ENCODE assay signal across 17 cellular contexts in the genomic region with DNA sequence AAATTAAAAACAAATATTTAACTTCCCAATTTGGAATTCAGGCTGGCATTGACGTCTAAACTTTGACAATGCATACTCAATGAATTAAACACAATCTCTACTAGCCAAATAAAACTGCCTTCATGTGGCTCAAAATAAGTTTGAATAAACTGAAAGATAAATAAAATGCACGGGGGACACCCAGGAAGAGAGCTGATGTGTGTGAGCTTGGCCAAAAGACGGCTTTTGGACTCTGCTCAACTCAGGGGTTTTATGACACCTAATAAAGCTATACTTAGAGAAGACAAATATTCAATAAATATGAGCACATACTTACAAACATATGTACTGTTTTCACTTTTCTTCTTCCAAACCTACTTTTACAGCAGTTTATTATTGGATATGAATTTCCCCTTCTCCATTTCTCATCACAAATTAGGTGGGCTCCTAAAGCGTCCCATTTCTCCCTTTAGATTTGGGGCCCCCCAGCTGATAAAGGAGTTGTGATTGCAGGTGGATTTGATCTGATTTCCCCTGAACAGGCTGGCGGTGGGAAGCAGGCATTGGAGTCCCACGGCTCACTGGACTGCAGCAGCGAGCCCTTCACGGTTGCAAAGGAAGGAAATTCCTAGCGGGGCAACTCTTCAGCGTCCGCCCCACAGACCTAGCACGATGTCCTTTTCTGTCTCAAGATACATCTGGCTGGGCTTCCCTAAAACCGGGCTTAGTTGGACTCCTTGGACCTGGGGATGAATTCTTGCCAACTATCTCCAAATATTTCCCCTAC.
DNase-seq lines count a peak whose midpoint lies in the region; ATAC-seq, FAIRE-seq and TF ChIP-seq lines count a peak whose summit lies in the region.
"Had no signal": no experiment of that assay in that cellular context is flagged by ENCODE, and none has a peak within 500 bp of the region (broad histone marks: within the 10 kb centered on the region; RNA-seq: fewer than 3 reads in every experiment).

No MANE protein-coding gene starts in this region.

- no peak overlapping the region for H4K91ac ChIP-seq in H1 (replicated peaks; ENCODE audit: insufficient read length, low read length)

- H2BK120ac ChIP-seq in H1 (replicated peaks; ENCODE audit: low read depth, low read length), result no peak overlapping the region

- no peak overlapping the region for H2BK20ac ChIP-seq in H1 (ENCODE audit: low read length)

- H3K27ac ChIP-seq in right cardiac atrium (ENCODE audit: low read length) (no peak overlapping the region), H1 (ENCODE audit: low read depth, low read length) (no peak overlapping the region), osteoblast (ENCODE audit: low read depth, low read length) (no peak overlapping the region)
- H3K27ac ChIP-seq: skin epidermis had no signal

- no peaks in the 10 kb centered on the region for H3K79me1 ChIP-seq in H1 (ENCODE audit: low read depth, low read length)

- H3K18ac ChIP-seq in H1 (ENCODE audit: extremely low read depth, low read length), result no peak overlapping the region

- H3K4me2 ChIP-seq in H1 (ENCODE audit: insufficient read depth in 1 of 2, low read depth in 2 of 2, low read length in 2 of 2) (peak overlapping the region in 1 of 2 experiments; percentile 25; a peak in 1 of 4 replicates), osteoblast (ENCODE audit: insufficient read depth, low read length) (peak overlapping the region; percentile 57)

- H3K23me2 ChIP-seq in H1 (ENCODE audit: low read depth, low read length), result peaks cover 3% of the 10 kb centered on the region

- no peak overlapping the region for H4K5ac ChIP-seq in H1 (ENCODE audit: insufficient read length, low read depth, low read length)

- H3K36me3 ChIP-seq in H1 (ENCODE audit: control insufficient read depth in 2 of 4, insufficient read depth in 4 of 4, low read length in 3 of 4) (peaks cover 0 to 8% (median 0%) of the 10 kb centered on the region in 4 experiments; a peak in 1 of 8 replicates), osteoblast (ENCODE audit: insufficient read depth, low read length) (no peaks in the 10 kb centered on the region)

- intact Hi-C loops in right cardiac atrium (cut with DNase I) (no loop called here), Right ventricle myocardium inferior (cut with DNase I) (no loop called here)

- CTCF ChIA-PET in H1 (lab: Charles Lee; ENCODE audit: partially characterized antibody), result interaction anchor here (1.1 to 6.3 kb wide), 9 partner anchors 8 to 166 kb away, joined by 3 to 81 read pairs (median 5); no protein-coding TSS in a partner anchor

- H3K27me3 ChIP-seq in right cardiac atrium (ENCODE audit: control insufficient read depth, insufficient read depth) (no peaks in the 10 kb centered on the region), H1 (replicated peaks in 1 of 4; ENCODE audit: control insufficient read depth in 3 of 4, extremely low read depth in 1 of 4, insufficient read depth in 3 of 4, low read length in 3 of 4) (peaks cover 98 to 100% (median 99%) of the 10 kb centered on the region in 4 experiments), osteoblast (ENCODE audit: insufficient read depth, low read length) (peaks cover 100% of the 10 kb centered on the region)

- no peak for FAIRE-seq in H1 (lab: Jason Lieb, UNC)
- FAIRE-seq: GM12892, HepG2, urothelium cell line had no signal

- TF ChIP-seq EP300 in H1 (IDR thresholded peaks at IDR 0.05; ENCODE audit: borderline replicate concordance in 1 of 2, low read depth in 2 of 2, low read length in 2 of 2), result no peak

- 8% methylated on average over 13 of the region's 13 CpGs for WGBS in right cardiac atrium
- WGBS in H1 (ENCODE audit: extremely low coverage in 1 of 2, insufficient coverage in 1 of 2, insufficient read length in 1 of 2, insufficient replicate concordance in 2 of 2, low coverage in 1 of 2, low lambda C conversion rate in 2 of 2, missing lambda C conversion rate in 1 of 2), 2 experiments, result 14% methylated on average over 13 of the region's 13 CpGs; no CpG with 5 or more reads in 1 of the 2 experiments

- TF ChIP-seq CTCF in H1 (IDR thresholded peaks at IDR 0.05; ENCODE audit: control extremely low read depth in 1 of 3, insufficient read depth in 1 of 3, low read depth in 1 of 3, low read length in 3 of 3) (no peak), osteoblast (IDR thresholded peaks at IDR 0.05; ENCODE audit: extremely low read depth, low read depth, low read length) (no peak)

- H3K9me3 ChIP-seq in right cardiac atrium (ENCODE audit: control insufficient read depth, low read length) (no peaks in the 10 kb centered on the region), H1 (ENCODE audit: insufficient read depth in 2 of 2, low read depth in 1 of 2, low read length in 1 of 2) (no peaks in the 10 kb centered on the region; a peak in 2 of 4 replicates), osteoblast (ENCODE audit: low read depth, low read length) (no peaks in the 10 kb centered on the region)

- no peak overlapping the region for H3K23ac ChIP-seq in H1 (ENCODE audit: insufficient read length)

- H3K4me1 ChIP-seq in right cardiac atrium (ENCODE audit: control insufficient read depth, insufficient read depth, low read length) (peaks cover 8% of the 10 kb centered on the region), H1 (replicated peaks in 1 of 4; ENCODE audit: control insufficient read depth in 3 of 4, insufficient read depth in 4 of 4, low read length in 3 of 4) (peaks cover 0 to 28% (median 15%) of the 10 kb centered on the region in 4 experiments; a peak in 5 of 7 replicates), osteoblast (ENCODE audit: insufficient read depth, low read length) (peaks cover 4% of the 10 kb centered on the region)

- no peak overlapping the region for H4K8ac ChIP-seq in H1 (ENCODE audit: extremely low read depth, insufficient read depth, low read length)

- H3K4me3 ChIP-seq in right cardiac atrium (ENCODE audit: low read length) (peak overlapping the region; percentile 9), H1 (ENCODE audit: extremely low read depth in 1 of 4, insufficient read depth in 2 of 4, low read depth in 3 of 4, low read length in 4 of 4) (no peak overlapping the region; a peak in 1 of 8 replicates), osteoblast (ENCODE audit: insufficient read depth, low read length) (peak overlapping the region; percentile 48)
- H3K4me3 ChIP-seq: skin epidermis had no signal

- no peak overlapping the region for H3K9ac ChIP-seq in H1 (replicated peaks in 1 of 4; ENCODE audit: extremely low read depth in 1 of 4, low read depth in 3 of 4, low read length in 3 of 4)

- no peak overlapping the region for H3K56ac ChIP-seq in H1 (replicated peaks; ENCODE audit: insufficient read length, low read depth, low read length)

- H2BK15ac ChIP-seq in H1 (ENCODE audit: low read length), result no peak overlapping the region

- H4K20me1 ChIP-seq in H1 (replicated peaks in 1 of 2; ENCODE audit: control insufficient read depth in 1 of 2, insufficient read depth in 2 of 2, low read length in 2 of 2), result peaks cover 40 to 42% of the 10 kb centered on the region in 2 experiments
- peaks cover 2% of the 10 kb centered on the region for H4K20me1 ChIP-seq in osteoblast (ENCODE audit: insufficient read depth, low read length)

- H3K4ac ChIP-seq in H1 (replicated peaks; ENCODE audit: insufficient read length, low read depth, low read length), result no peak overlapping the region

- H2AFZ ChIP-seq in H1 (ENCODE audit: low read length) (no peak overlapping the region), osteoblast (ENCODE audit: low read length) (no peak overlapping the region)

- TF ChIP-seq RAD21 in H1 (IDR thresholded peaks at IDR 0.05 in 1 of 2, conservative IDR thresholded peaks at IDR 0.05 in 1 of 2; ENCODE audit: low read depth in 2 of 2, low read length in 2 of 2), result no peak

- no peak overlapping the region for H3K14ac ChIP-seq in H1 (ENCODE audit: insufficient read length)

- H3K79me2 ChIP-seq in H1 (ENCODE audit: control insufficient read depth in 1 of 2, insufficient read depth in 2 of 2, low read length in 2 of 2) (no peaks in the 10 kb centered on the region), osteoblast (ENCODE audit: insufficient read depth, low read length) (no peaks in the 10 kb centered on the region)

- no peak overlapping the region for H2BK5ac ChIP-seq in H1 (ENCODE audit: low read depth, low read length)

- H2AK5ac ChIP-seq in H1 (ENCODE audit: low read depth, low read length), result no peak overlapping the region

- no peak overlapping the region for H2BK12ac ChIP-seq in H1 (ENCODE audit: low read depth, low read length)

- TF ChIP-seq POLR2A in H1 (IDR thresholded peaks at IDR 0.05; ENCODE audit: control extremely low read depth in 1 of 2, low read depth in 2 of 2, low read length in 2 of 2), result no peak
- no peak for TF ChIP-seq POLR2A in erythroblast (IDR thresholded peaks at IDR 0.05; ENCODE audit: low read length)

- POLR2A ChIA-PET in H1 (lab: Charles Lee; ENCODE audit: partially characterized antibody), result interaction anchor here (0.6 to 1.5 kb wide), 2 partner anchors 76 to 1221 kb away, joined by 4 read pairs; no protein-coding TSS in a partner anchor

- no peak for ATAC-seq in right cardiac atrium
- ATAC-seq in Right ventricle myocardium inferior, result no peak

- DNase-seq in right cardiac atrium (no peak), Right ventricle myocardium inferior (ENCODE audit: missing footprints) (no peak), H1 (ENCODE audit: low read depth in 1 of 2, low spot score in 2 of 2) (no peak), osteoblast (ENCODE audit: insufficient read length, low spot score, missing footprints) (peak; percentile 85), cortex of kidney (lab: John Stamatoyannopoulos, UW) (no peak), dermis blood vessel endothelial cell (no peak), erythroblast (lab: John Stamatoyannopoulos, UW) (no peak)
- no peak for DNase-seq in activated CD4-positive, CD25-positive, alpha-beta regulatory T cell (lab: John Stamatoyannopoulos, UW)
- DNase-seq: activated CD4-positive, CD25-positive, alpha-beta regulatory T cell treated with anti-CD3 and anti-CD28 coated beads, Interleukin-2, amount 50 U/mL, for 72 hours; AML-193; DMS79 treated with DMSO at 0.1 percent for 48 hours; HCEC 1CT; NCI-H146 had no signal

TF ChIP-seq in H1, 55 proteins besides CTCF, POLR2A, EP300 and RAD21:
- TF ChIP-seq CHD1 (IDR thresholded peaks at IDR 0.05; ENCODE audit: low read depth, low read length), result no peak
- peak; percentile 78; the same call in 1 of the 2 replicates for TF ChIP-seq CBX8 (IDR thresholded peaks at IDR 0.05; ENCODE audit: borderline replicate concordance, low read depth, low read length)
- TF ChIP-seq, protein P1, sequence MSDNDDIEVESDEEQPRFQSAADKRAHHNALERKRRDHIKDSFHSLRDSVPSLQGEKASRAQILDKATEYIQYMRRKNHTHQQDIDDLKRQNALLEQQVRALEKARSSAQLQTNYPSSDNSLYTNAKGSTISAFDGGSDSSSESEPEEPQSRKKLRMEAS (IDR thresholded peaks at IDR 0.05), result no peak
- peak; percentile 99 for TF ChIP-seq RNF2 (IDR thresholded peaks at IDR 0.05; ENCODE audit: borderline replicate concordance, low read depth, low read length, missing control alignments, poor library complexity, severe bottlenecking)

Comparison
In these comparisons a context has a peak if more than half of its experiments do, and no peak if none do; other contexts are left out.
1. H3K4me3 ChIP-seq: peak in right cardiac atrium (single experiment) and osteoblast (single experiment); none in H1 (0 of 4).